14 cellular contexts compared by ENCODE assay signal in the genomic region with DNA sequence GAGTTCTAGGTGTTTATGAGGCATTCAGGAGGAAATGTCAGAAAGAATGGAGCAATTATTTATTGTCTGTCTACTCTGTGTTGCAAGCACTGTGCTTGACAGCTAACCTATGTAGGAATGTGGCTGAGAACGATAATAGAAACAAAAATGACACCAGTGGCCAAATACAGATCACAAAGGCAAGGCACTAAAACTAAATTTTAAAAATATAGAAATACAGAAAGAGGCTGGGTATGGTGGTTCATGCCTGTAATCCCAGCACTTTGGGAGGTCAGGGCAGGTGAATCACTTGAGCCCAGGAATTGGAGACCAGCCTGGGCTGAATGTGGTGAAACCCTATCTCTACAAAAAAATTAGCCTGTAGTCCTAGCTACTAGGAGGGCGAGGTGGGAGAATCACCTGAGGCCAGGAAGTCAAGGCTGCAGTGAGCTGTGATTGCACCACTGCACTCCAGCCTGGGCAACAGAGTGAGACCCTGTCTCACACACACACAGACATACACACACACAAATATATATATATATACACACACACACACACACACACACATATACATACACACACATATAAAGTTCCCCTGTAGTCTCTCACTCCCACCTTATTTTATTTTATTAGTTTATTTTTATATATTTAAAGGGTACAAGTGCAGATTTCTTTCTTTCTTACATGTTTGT. TPM values are rescaled to one million over a fixed set of nuclear protein-coding genes. Genes with fewer than 3 reads are reported as not detected.
DNase-seq lines count a peak whose midpoint lies in the region; TF ChIP-seq lines count a peak whose summit lies in the region.
"Had no signal": no experiment of that assay in that cellular context is flagged by ENCODE, and none has a peak within 500 bp of the region (broad histone marks: within the 10 kb centered on the region; RNA-seq: fewer than 3 reads in every experiment).

No MANE protein-coding gene starts in this region.

- intact Hi-C loops in OCI-LY7 (cut with micrococcal nuclease; ENCODE audit: unreplicated experiment): no loop called here

- POLR2A ChIA-PET in OCI-LY7 (lab: Charles Lee): interaction anchor here (1.0 kb wide), 1 partner anchor 167 kb away, joined by 5 read pairs; no protein-coding TSS in a partner anchor

- H3K36me3 ChIP-seq in Loucy (ENCODE audit: insufficient read depth, low read length) (no peaks in the 10 kb centered on the region), OCI-LY7 (ENCODE audit: insufficient read depth, low read length) (no peaks in the 10 kb centered on the region)
- H3K36me3 ChIP-seq: gastrocnemius medialis, neural progenitor cell had no signal

- peak overlapping the region; percentile 86 for H3K27ac ChIP-seq in epithelial cell of prostate
- H3K27ac ChIP-seq in OCI-LY7 (ENCODE audit: low read depth, low read length, poor library complexity, severe bottlenecking): no peak overlapping the region
- H3K27ac ChIP-seq: gastrocnemius medialis, neural progenitor cell had no signal

- no TSS peak for BruUV-seq in OCI-LY7 (replicated peaks; lab: Mats Ljungman, UMichigan)

- H4K20me1 ChIP-seq in Loucy (ENCODE audit: insufficient read depth, low read length, poor library complexity, severe bottlenecking) (peaks cover 4% of the 10 kb centered on the region), OCI-LY7 (ENCODE audit: insufficient read depth, low read length) (0 out of 2 replicates have a peak, but pooled peaks cover 5% of the 10 kb centered on the region)

- no peak overlapping the region for H3K9ac ChIP-seq in Loucy (ENCODE audit: low read depth, low read length, poor library complexity, severe bottlenecking)
- H3K9ac ChIP-seq: neural progenitor cell had no signal

- H3K9me2 ChIP-seq in Loucy (replicated peaks; ENCODE audit: low read depth, low read length) (no peaks in the 10 kb centered on the region), OCI-LY7 (ENCODE audit: insufficient read depth, low read length) (no peaks in the 10 kb centered on the region)

- H3F3A ChIP-seq in Loucy (ENCODE audit: low read depth): no peaks in the 10 kb centered on the region

- peaks cover 48% of the 10 kb centered on the region for H3K79me2 ChIP-seq in Loucy (ENCODE audit: insufficient read depth, low read length)
- H3K79me2 ChIP-seq in OCI-LY7 (ENCODE audit: insufficient read depth, low read depth, low read length): peaks cover 81% of the 10 kb centered on the region

- H3K4me1 ChIP-seq in Loucy (ENCODE audit: insufficient read depth, low read length, poor library complexity, severe bottlenecking) (peaks cover 42% of the 10 kb centered on the region), OCI-LY7 (ENCODE audit: insufficient read depth, low read length, poor library complexity, severe bottlenecking) (peaks cover 20% of the 10 kb centered on the region)

- H3K9me3 ChIP-seq in Loucy (ENCODE audit: insufficient read depth, low read depth, low read length) (no peaks in the 10 kb centered on the region), OCI-LY7 (ENCODE audit: low read length) (no peaks in the 10 kb centered on the region)
- H3K9me3 ChIP-seq: gastrocnemius medialis had no signal

- H3K27me3 ChIP-seq in Loucy (ENCODE audit: insufficient read depth, low read length, poor library complexity, severe bottlenecking): no peaks in the 10 kb centered on the region
- H3K27me3 ChIP-seq: gastrocnemius medialis, neural progenitor cell had no signal

- H3K4me3 ChIP-seq in AG10803 (ENCODE audit: low read length) (no peak overlapping the region), Loucy (ENCODE audit: low read length, poor library complexity, severe bottlenecking) (no peak overlapping the region), OCI-LY7 (ENCODE audit: low read depth, low read length, poor library complexity, severe bottlenecking) (no peak overlapping the region)
- H3K4me3 ChIP-seq: gastrocnemius medialis, neural progenitor cell had no signal

- H2AFZ ChIP-seq in Loucy (ENCODE audit: low read length): no peak overlapping the region
- no peak overlapping the region for H2AFZ ChIP-seq in OCI-LY7 (ENCODE audit: low read length)
- H2AFZ ChIP-seq: neural progenitor cell had no signal

- CTCF ChIA-PET in OCI-LY7 (lab: Charles Lee; ENCODE audit: unreplicated experiment): no interaction called here

- no peak for TF ChIP-seq CTCF in AG10803 (conservative IDR thresholded peaks at IDR 0.05; ENCODE audit: low read length)
- no peak for TF ChIP-seq CTCF in Loucy (conservative IDR thresholded peaks at IDR 0.05; ENCODE audit: low read length)
- no peak for TF ChIP-seq CTCF in OCI-LY7 (conservative IDR thresholded peaks at IDR 0.05; ENCODE audit: low read length)

- DNase-seq in AG10803 (ENCODE audit: low read depth) (peak; percentile 21), epithelial cell of prostate (ENCODE audit: low read depth, low spot score) (no peak), myocyte (ENCODE audit: low read depth) (peak; percentile 3), OCI-LY7 (ENCODE audit: low spot score) (no peak), DMS 273 treated with DMSO at 0.1 percent for 48 hours (lab: John Stamatoyannopoulos, UW) (no peak), mesenteric fat pad (ENCODE audit: low spot score) (no peak)
- no peak for DNase-seq in stimulated activated CD8-positive, alpha-beta memory T cell treated with anti-CD3 and anti-CD28 coated beads, Interleukin-4, amount 100 ng/mL, for 48 hours
- DNase-seq: activated CD4-positive, alpha-beta T cell treated with anti-CD3 and anti-CD28 coated beads for 1 hour; activated naive CD8-positive, alpha-beta T cell treated with anti-CD3 and anti-CD28 coated beads for 36 hours; DMS53; gastrocnemius medialis; NCI-H2081 had no signal

- H3K4me2 ChIP-seq in Loucy (ENCODE audit: low read depth, low read length, poor library complexity, severe bottlenecking): peak overlapping the region; percentile 37
- H3K4me2 ChIP-seq in OCI-LY7 (ENCODE audit: low read length): no peak overlapping the region
- H3K4me2 ChIP-seq: neural progenitor cell had no signal

RNA-seq across cellular contexts. Expression of a gene that starts 6.0 kb away (rescaled TPM):
- 27.7 and 28.1 TPM in 2 replicates for total RNA-seq in myocyte
- polyA plus RNA-seq in myocyte (2012): 16.5 TPM
- 27.6 and 28.9 TPM in 2 replicates for total RNA-seq in OCI-LY7 (2014; rRNA removed; shearing (Covaris generic))
- 36.2 and 38.3 TPM in 2 replicates for total RNA-seq in OCI-LY7 (2022)
- total RNA-seq in mesenteric fat pad: 16.7 TPM

RNA-seq across cellular contexts. Expression of a gene that starts 46.7 kb away (rescaled TPM):
- total RNA-seq in myocyte (29.8 and 30.0 TPM in 2 replicates), OCI-LY7 (2022) (89.7 and 104 TPM in 2 replicates), mesenteric fat pad (66.1 TPM)
- 12.8 TPM for polyA plus RNA-seq in myocyte (2012)
- total RNA-seq in OCI-LY7 (2014; rRNA removed; shearing (Covaris generic)): 36.1 and 40.6 TPM in 2 replicates

Comparison
In these comparisons a context has a peak if more than half of its experiments do, and no peak if none do; other contexts are left out.
1. DNase-seq: peak in AG10803 (single experiment) and myocyte (single experiment); none in epithelial cell of prostate (single experiment), OCI-LY7 (single experiment), DMS 273 treated with DMSO at 0.1 percent for 48 hours (single experiment), mesenteric fat pad (single experiment) and stimulated activated CD8-positive, alpha-beta memory T cell treated with anti-CD3 and anti-CD28 coated beads, Interleukin-4, amount 100 ng/mL, for 48 hours (single experiment).